25 cellular contexts compared by ENCODE assay signal in the genomic region with DNA sequence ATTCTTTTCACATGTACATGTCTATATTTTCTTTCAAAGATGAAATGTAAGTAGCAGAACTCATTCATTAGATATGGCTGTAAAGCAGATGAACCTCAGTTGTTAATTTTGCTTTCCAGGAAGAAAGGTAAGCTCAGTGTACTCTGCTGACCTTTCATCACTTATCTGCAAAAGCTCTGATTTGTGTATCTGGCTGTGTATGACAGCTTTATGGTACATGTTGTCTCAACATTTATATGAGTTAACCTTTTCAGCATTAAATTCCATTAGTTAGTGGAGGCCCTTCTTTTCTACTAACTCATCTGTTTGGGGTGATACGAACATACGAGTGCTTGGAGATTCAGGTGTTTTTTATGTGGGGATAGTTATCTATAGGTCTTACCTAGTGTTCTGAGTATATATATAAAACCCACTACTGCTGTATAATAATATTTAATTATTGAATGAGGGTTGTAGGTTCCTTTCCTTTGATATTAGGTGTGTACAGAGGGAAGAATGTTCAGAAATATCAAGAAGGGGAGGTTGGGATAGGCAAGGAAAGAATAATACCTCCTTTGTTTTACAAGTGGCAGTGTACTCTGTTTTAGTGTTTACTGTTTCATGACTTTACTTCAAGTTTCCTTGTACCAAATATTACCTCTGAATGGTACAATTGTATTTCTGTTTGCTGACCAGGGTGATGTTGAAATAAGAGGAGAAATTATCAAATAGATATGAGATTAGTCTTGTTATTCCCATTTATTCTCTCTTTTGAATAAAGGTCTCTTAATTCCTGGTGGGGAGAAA.
"Had no signal": no experiment of that assay in that cellular context is flagged by ENCODE, and none has a peak within 500 bp of the region (broad histone marks: within the 10 kb centered on the region; RNA-seq: fewer than 3 reads in every experiment).

No MANE protein-coding gene starts in this region.

- H3K27ac ChIP-seq: coronary artery, neutrophil, ovary, right lobe of liver, testis, vagina, WERI-Rb-1 had no signal

- H3K4me1 ChIP-seq: right lobe of liver, testis had no signal

- H3K4me1 Mint-ChIP-seq: activated naive CD8-positive, alpha-beta T cell treated with anti-CD3 and anti-CD28 coated beads for 36 hours; natural killer cell had no signal

- H3K9me3 ChIP-seq: neutrophil, ovary, right lobe of liver, testis, vagina had no signal

- H3K4me3 Mint-ChIP-seq: activated naive CD8-positive, alpha-beta T cell treated with anti-CD3 and anti-CD28 coated beads for 36 hours; endodermal cell; mesothelial cell of epicardium; natural killer cell; stimulated activated naive B cell treated with anti-CD40 and anti-IgM and Interleukin-4, amounts not matched to agents 10 μg/mL and 1 μg/mL and 100 μg/mL, for 72 hours; T-helper 2 cell treated with Interferon-gamma antibody and Interleukin-4, amounts not matched to agents 5 μg/mL and 100 μg/mL, for 36 hours had no signal

- DNase-seq: activated CD4-positive, alpha-beta T cell treated with anti-CD3 and anti-CD28 coated beads, Interleukin-2, amount 50 U/mL, for 1 hour; activated CD4-positive, CD25-positive, alpha-beta regulatory T cell treated with anti-CD3 and anti-CD28 coated beads, Interleukin-2, amount 50 U/mL, for 72 hours; activated naive CD4-positive, alpha-beta T cell treated with Interleukin-2 at 50 U/mL for 16 hours; activated naive CD8-positive, alpha-beta T cell treated with anti-CD3 and anti-CD28 coated beads for 36 hours; activated T-cell treated with anti-CD3 and anti-CD28 coated beads, Interleukin-2, amount 50 U/mL, for 1 hour; cerebellar nuclear complex; endodermal cell; kidney glomerular epithelial cell; left ventricle myocardium superior; mammary epithelial cell; natural killer cell; ovary; right lobe of liver; stimulated activated CD4-positive, alpha-beta T cell treated with anti-CD3 and anti-CD28 coated beads, Interleukin-2, amount 100 ng/mL, for 48 hours; stimulated activated CD8-positive, alpha-beta memory T cell treated with anti-CD3 and anti-CD28 coated beads, Interleukin-4, amount 100 ng/mL, for 48 hours; stimulated activated naive B cell treated with anti-CD40 and anti-IgM and Interleukin-4, amounts not matched to agents 10 μg/mL and 1 μg/mL and 100 μg/mL, for 72 hours; testis; trophoblast cell; WERI-Rb-1 had no signal

- H3K27me3 ChIP-seq: neutrophil, ovary, right lobe of liver, testis, vagina had no signal

- H3K9me3 Mint-ChIP-seq: activated naive CD8-positive, alpha-beta T cell treated with anti-CD3 and anti-CD28 coated beads for 36 hours; activated T-helper 2 cell treated with anti-CD3 and anti-CD28 coated beads, Interferon-gamma antibody, Interleukin-2, Interleukin-4, amounts not matched to agents 10 μg/mL and 5 μg/mL and 100 μg/mL, durations not matched to agents 14 hours and 24 hours and 36 hours; endodermal cell; mesothelial cell of epicardium; natural killer cell; stimulated activated naive B cell treated with anti-CD40 and anti-IgM and Interleukin-4, amounts not matched to agents 10 μg/mL and 1 μg/mL and 100 μg/mL, for 72 hours; T-helper 2 cell treated with Interferon-gamma antibody and Interleukin-4, amounts not matched to agents 5 μg/mL and 100 μg/mL, for 36 hours had no signal

- H3K4me3 ChIP-seq: coronary artery, ovary, right lobe of liver, testis, vagina had no signal

- H3K36me3 Mint-ChIP-seq: activated naive CD8-positive, alpha-beta T cell treated with anti-CD3 and anti-CD28 coated beads for 36 hours; mesothelial cell of epicardium; natural killer cell; stimulated activated naive B cell treated with anti-CD40 and anti-IgM and Interleukin-4, amounts not matched to agents 10 μg/mL and 1 μg/mL and 100 μg/mL, for 72 hours had no signal

- H3K27ac Mint-ChIP-seq: activated naive CD8-positive, alpha-beta T cell treated with anti-CD3 and anti-CD28 coated beads for 36 hours; activated T-helper 2 cell treated with anti-CD3 and anti-CD28 coated beads, Interferon-gamma antibody, Interleukin-2, Interleukin-4, amounts not matched to agents 10 μg/mL and 5 μg/mL and 100 μg/mL, durations not matched to agents 14 hours and 24 hours and 36 hours; endodermal cell; mesothelial cell of epicardium; natural killer cell; stimulated activated naive B cell treated with anti-CD40 and anti-IgM and Interleukin-4, amounts not matched to agents 10 μg/mL and 1 μg/mL and 100 μg/mL, for 72 hours; T-helper 2 cell treated with Interferon-gamma antibody and Interleukin-4, amounts not matched to agents 5 μg/mL and 100 μg/mL, for 36 hours had no signal

- H3K36me3 ChIP-seq: neutrophil, ovary, right lobe of liver, vagina, WERI-Rb-1 had no signal

- H3K27me3 Mint-ChIP-seq: activated naive CD8-positive, alpha-beta T cell treated with anti-CD3 and anti-CD28 coated beads for 36 hours; stimulated activated naive B cell treated with anti-CD40 and anti-IgM and Interleukin-4, amounts not matched to agents 10 μg/mL and 1 μg/mL and 100 μg/mL, for 72 hours had no signal
